Comparison of ENCODE assay signal across 8 cellular contexts in genomic region chr7:130918129-130919052, GRCh38.
DNase-seq lines count a peak whose midpoint lies in the region; ATAC-seq and TF ChIP-seq lines count a peak whose summit lies in the region.

No MANE protein-coding gene starts in this region.

- no peaks in the 10 kb centered on the region for H3K27me3 Mint-ChIP-seq in CD4-positive, alpha-beta memory T cell

- H3K4me1 Mint-ChIP-seq in CD4-positive, alpha-beta memory T cell, result peaks cover 75 to 97% (median 89%) of the 10 kb centered on the region in 4 donors

- intact Hi-C loops in CD4-positive, alpha-beta memory T cell (cut with micrococcal nuclease), result loop anchor here (1.0 kb wide), 1 partner anchor 8 kb away; no protein-coding TSS in a partner anchor
- intact Hi-C loops in PC-3 (cut with micrococcal nuclease), result no loop called here

- peaks cover 19% of the 10 kb centered on the region for H3F3A ChIP-seq in PC-3 (ENCODE audit: low read length, unreplicated experiment)

- peaks cover 0 to 9% (median 0%) of the 10 kb centered on the region in 8 donors for H3K9me3 Mint-ChIP-seq in CD4-positive, alpha-beta memory T cell

- H3K4me2 ChIP-seq in PC-3 (ENCODE audit: low read length) (peak overlapping the region; percentile 76), osteoblast (ENCODE audit: insufficient read depth, low read length) (peak overlapping the region; percentile 63)

- no peaks in the 10 kb centered on the region for H3K9me2 ChIP-seq in PC-3 (replicated peaks; ENCODE audit: low read length)

- peak overlapping the region in 6 of 7 donors; percentile 72 to 91 (median 86) for H3K27ac Mint-ChIP-seq in CD4-positive, alpha-beta memory T cell

- H2AFZ ChIP-seq in PC-3 (ENCODE audit: low read length), result no peak overlapping the region
- no peak overlapping the region for H2AFZ ChIP-seq in osteoblast (ENCODE audit: low read length)

- H3K27ac ChIP-seq in CD4-positive, alpha-beta memory T cell (ENCODE audit: low read depth, low read length), result peak overlapping the region; percentile 40
- H3K27ac ChIP-seq in PC-3 (ENCODE audit: low read length) (peak overlapping the region; percentile 99), caudate nucleus (ENCODE audit: low read depth, low read length) (peak overlapping the region; percentile 93), osteoblast (ENCODE audit: low read depth, low read length) (peak overlapping the region; percentile 94)

- no peaks in the 10 kb centered on the region for H3K9me3 ChIP-seq in CD4-positive, alpha-beta memory T cell (ENCODE audit: control insufficient read depth in 1 of 2, low read length in 2 of 2)
- H3K9me3 ChIP-seq in PC-3 (ENCODE audit: low read length), result no peaks in the 10 kb centered on the region
- H3K9me3 ChIP-seq in osteoblast (ENCODE audit: low read depth, low read length), result no peaks in the 10 kb centered on the region

- ATAC-seq in PC-3 (no peak), GM19328 (IDR thresholded peaks at IDR 0.05; ENCODE audit: unreplicated experiment) (no peak), HG03469 (IDR thresholded peaks at IDR 0.05; ENCODE audit: unreplicated experiment) (no peak)

- H4K20me1 ChIP-seq in PC-3 (ENCODE audit: low read length) (no peaks in the 10 kb centered on the region), osteoblast (ENCODE audit: insufficient read depth, low read length) (no peaks in the 10 kb centered on the region)

- H3K79me2 ChIP-seq in PC-3 (ENCODE audit: low read length), result peaks cover 92% of the 10 kb centered on the region
- H3K79me2 ChIP-seq in osteoblast (ENCODE audit: insufficient read depth, low read length), result peaks cover 89% of the 10 kb centered on the region

- H3K9ac ChIP-seq in PC-3 (ENCODE audit: low read length), result peak overlapping the region; percentile 72

- no TSS peak for BruUV-seq in PC-3 (replicated peaks; lab: Mats Ljungman, UMichigan)

- H3K36me3 ChIP-seq in CD4-positive, alpha-beta memory T cell (ENCODE audit: insufficient read depth, low read length), result peaks cover 9% of the 10 kb centered on the region
- peaks cover 10% of the 10 kb centered on the region; the same call in 1 of the 2 replicates for H3K36me3 ChIP-seq in PC-3 (ENCODE audit: low read depth, low read length)
- peaks cover 35% of the 10 kb centered on the region for H3K36me3 ChIP-seq in osteoblast (ENCODE audit: insufficient read depth, low read length)

- POLR2A ChIA-PET in CD4-positive, alpha-beta memory T cell (lab: Charles Lee; ENCODE audit: partially characterized antibody), result interaction anchor here (1.0 kb wide), 1 partner anchor 26 kb away, joined by 3 read pairs; no protein-coding TSS in a partner anchor
- POLR2A ChIA-PET in PC-3 (lab: Charles Lee; ENCODE audit: unreplicated experiment), result interaction anchor here (0.7 to 1.1 kb wide), 3 partner anchors 14 to 45 kb away, joined by 3 to 18 read pairs (median 3); no protein-coding TSS in a partner anchor

- TF ChIP-seq CTCF in PC-3 (conservative IDR thresholded peaks at IDR 0.05; ENCODE audit: low read depth, low read length) (no peak), osteoblast (IDR thresholded peaks at IDR 0.05; ENCODE audit: extremely low read depth, low read depth, low read length) (no peak)

- peaks cover 14 to 67% of the 10 kb centered on the region in 2 donors for H3K36me3 Mint-ChIP-seq in CD4-positive, alpha-beta memory T cell

- DNase-seq in CD4-positive, alpha-beta memory T cell, result peak in 1 of 5 donors; percentile 33
- DNase-seq in PC-3 (no peak), caudate nucleus (lab: John Stamatoyannopoulos, UW) (no peak), osteoblast (ENCODE audit: insufficient read length, low spot score, missing footprints) (no peak), T1000 (lab: John Stamatoyannopoulos, UW) (no peak), NCI-H510A (lab: John Stamatoyannopoulos, UW) (no peak)

- CTCF ChIA-PET in CD4-positive, alpha-beta memory T cell (lab: Charles Lee; ENCODE audit: partially characterized antibody), result interaction anchor here (0.7 to 1.4 kb wide), 3 partner anchors 11 to 26 kb away, joined by 3 to 5 read pairs (median 4); no protein-coding TSS in a partner anchor
- CTCF ChIA-PET in PC-3 (lab: Charles Lee), result no interaction called here

- peaks cover 100% of the 10 kb centered on the region for H3K4me1 ChIP-seq in CD4-positive, alpha-beta memory T cell (ENCODE audit: insufficient read depth, low read length)
- H3K4me1 ChIP-seq in PC-3 (ENCODE audit: insufficient read depth, low read length) (peaks cover 79% of the 10 kb centered on the region), osteoblast (ENCODE audit: insufficient read depth, low read length) (peaks cover 99% of the 10 kb centered on the region)

- no peaks in the 10 kb centered on the region for H3K27me3 ChIP-seq in CD4-positive, alpha-beta memory T cell (ENCODE audit: insufficient read depth, low read length)
- H3K27me3 ChIP-seq in PC-3 (ENCODE audit: low read length), result no peaks in the 10 kb centered on the region
- H3K27me3 ChIP-seq in osteoblast (ENCODE audit: insufficient read depth, low read length), result no peaks in the 10 kb centered on the region

- H3K4me3 ChIP-seq in CD4-positive, alpha-beta memory T cell (ENCODE audit: low read length in 2 of 2), result no peak overlapping the region
- H3K4me3 ChIP-seq in PC-3 (ENCODE audit: low read length) (peak overlapping the region; percentile 26), osteoblast (ENCODE audit: insufficient read depth, low read length) (peak overlapping the region; percentile 21)

- H3K4me3 Mint-ChIP-seq in CD4-positive, alpha-beta memory T cell, result peak overlapping the region; percentile 28 to 98 (median 66)

Comparison
In these comparisons a context has a peak if more than half of its experiments do, and no peak if none do; other contexts are left out.
1. H3K27ac ChIP-seq: peak in every context shown above with its lines; median percentile 99 in PC-3; 94 in osteoblast; 93 in caudate nucleus; 40 in CD4-positive, alpha-beta memory T cell.
2. H3K4me3 ChIP-seq: peak in PC-3 (single experiment) and osteoblast (single experiment); none in CD4-positive, alpha-beta memory T cell (0 of 2).